Comparison of ENCODE assay signal across 16 cellular contexts in the genomic region with DNA sequence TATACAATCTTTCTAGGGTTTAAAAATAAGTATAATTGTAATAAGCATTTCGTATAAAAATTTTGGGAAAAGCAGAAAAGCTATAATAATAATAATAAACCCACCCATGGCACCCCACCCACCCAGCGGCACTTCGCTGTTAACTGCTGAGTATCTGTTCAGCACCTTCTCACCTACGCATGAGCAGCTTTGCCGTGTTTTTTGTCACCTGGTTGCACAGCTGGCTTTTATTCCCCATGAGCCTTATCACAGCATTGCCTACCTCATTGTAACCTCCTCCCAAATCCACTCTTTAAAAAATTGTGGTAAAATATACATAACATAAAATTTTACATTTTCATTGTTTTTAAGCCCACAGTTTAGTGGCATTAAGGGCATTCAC. TPM values are rescaled to one million over a fixed set of nuclear protein-coding genes. Genes with fewer than 3 reads are reported as not detected.
DNase-seq lines count a peak whose midpoint lies in the region; ATAC-seq, FAIRE-seq and TF ChIP-seq lines count a peak whose summit lies in the region.
"Had no signal": no experiment of that assay in that cellular context is flagged by ENCODE, and none has a peak within 500 bp of the region (broad histone marks: within the 10 kb centered on the region; RNA-seq: fewer than 3 reads in every experiment).

No MANE protein-coding gene starts in this region.

- H3K4me3 ChIP-seq in esophagus muscularis mucosa = no peak overlapping the region
- no peak overlapping the region for H3K4me3 ChIP-seq in hepatocyte
- H3K4me3 ChIP-seq: sigmoid colon had no signal

- no peak overlapping the region for H2AFZ ChIP-seq in hepatocyte

- H3K27ac ChIP-seq in esophagus muscularis mucosa (replicated peaks in 1 of 4) (no peak overlapping the region), hepatocyte (no peak overlapping the region)
- H3K27ac ChIP-seq: epithelial cell of prostate, sigmoid colon had no signal

- no peak overlapping the region for H3K4me2 ChIP-seq in hepatocyte

- TF ChIP-seq CTCF in esophagus muscularis mucosa (IDR thresholded peaks at IDR 0.05) (no peak), hepatocyte (IDR thresholded peaks at IDR 0.05; ENCODE audit: poor library complexity) (no peak)

- H3K4me1 ChIP-seq in esophagus muscularis mucosa = no peaks in the 10 kb centered on the region
- H3K4me1 ChIP-seq in hepatocyte (ENCODE audit: insufficient read depth) = no peaks in the 10 kb centered on the region
- H3K4me1 ChIP-seq: sigmoid colon had no signal

- H3K9me3 ChIP-seq in esophagus muscularis mucosa = no peaks in the 10 kb centered on the region
- H3K9me3 ChIP-seq in hepatocyte (ENCODE audit: low read depth) = no peaks in the 10 kb centered on the region
- H3K9me3 ChIP-seq: sigmoid colon had no signal

- TF ChIP-seq POLR2A in esophagus muscularis mucosa (IDR thresholded peaks at IDR 0.05; ENCODE audit: low read depth) = no peak

- H4K20me1 ChIP-seq in hepatocyte (ENCODE audit: insufficient read depth, poor library complexity, severe bottlenecking) = no peaks in the 10 kb centered on the region

- no peaks in the 10 kb centered on the region for H3K36me3 ChIP-seq in esophagus muscularis mucosa
- H3K36me3 ChIP-seq in hepatocyte (replicated peaks; ENCODE audit: insufficient read depth, low read depth) = no peaks in the 10 kb centered on the region
- H3K36me3 ChIP-seq: sigmoid colon had no signal

- no peaks in the 10 kb centered on the region for H3K9me2 ChIP-seq in hepatocyte (replicated peaks; ENCODE audit: insufficient read depth)

- no peaks in the 10 kb centered on the region for H3K79me2 ChIP-seq in hepatocyte

- ATAC-seq in GM18861 (IDR thresholded peaks at IDR 0.05; ENCODE audit: unreplicated experiment) = peak; percentile 23
- peak; percentile 65 for ATAC-seq in GM21526 (IDR thresholded peaks at IDR 0.05; ENCODE audit: low FRiP score, unreplicated experiment)
- ATAC-seq in HG03103 (IDR thresholded peaks at IDR 0.05; ENCODE audit: low read depth, unreplicated experiment) = peak; percentile 56
- ATAC-seq: Right ventricle myocardium inferior had no signal

- intact Hi-C loops in esophagus muscularis mucosa (cut with DNase I) = no loop called here
- intact Hi-C loops in posterior vena cava (cut with DNase I) = no loop called here

- TF ChIP-seq EP300 in esophagus muscularis mucosa (IDR thresholded peaks at IDR 0.05) = no peak

- 83% methylated on average over 5 of the region's 5 CpGs for WGBS in esophagus muscularis mucosa
- 89% methylated on average over 5 of the region's 5 CpGs for WGBS in hepatocyte (ENCODE audit: low lambda C conversion rate, missing lambda C conversion rate)

- H3K27me3 ChIP-seq in esophagus muscularis mucosa (no peaks in the 10 kb centered on the region), hepatocyte (no peaks in the 10 kb centered on the region)
- H3K27me3 ChIP-seq: sigmoid colon had no signal

- DNase-seq in esophagus muscularis mucosa (ENCODE audit: extremely low spot score) = peak; percentile 47
- no peak for DNase-seq in GM19239 (ENCODE audit: insufficient read length, low spot score)
- no peak for DNase-seq in NCI-H524 (lab: John Stamatoyannopoulos, UW)
- no peak for DNase-seq in posterior vena cava (ENCODE audit: low spot score)
- DNase-seq in hepatocyte (ENCODE audit: low spot score) = no peak
- DNase-seq: activated naive CD4-positive, alpha-beta T cell treated with anti-CD3 and anti-CD28 coated beads, Interleukin-2, amount 10 ng/mL, durations not matched to agents 7 days and 5 days; C1 segment of cervical spinal cord; EL; NCI-H1105; sigmoid colon had no signal

- no peak for FAIRE-seq in GM19239 (lab: Jason Lieb, UNC)
- FAIRE-seq: TTC549 had no signal

RNA-seq across cellular contexts. Expression of a gene that starts 34.7 kb away (rescaled TPM):
- 1 to 10 TPM; 1.2 to 2.5 (median 1.9) TPM for total RNA-seq in esophagus muscularis mucosa
- total RNA-seq in posterior vena cava = 1 to 10 TPM; 1.3 TPM
- 0.12 and 0.47 TPM in 2 replicates for total RNA-seq in hepatocyte
- 1.7 and 2.3 TPM in 2 replicates for polyA plus RNA-seq in hepatocyte
